Comparison of ENCODE assay signal across 11 cellular contexts in the genomic region with DNA sequence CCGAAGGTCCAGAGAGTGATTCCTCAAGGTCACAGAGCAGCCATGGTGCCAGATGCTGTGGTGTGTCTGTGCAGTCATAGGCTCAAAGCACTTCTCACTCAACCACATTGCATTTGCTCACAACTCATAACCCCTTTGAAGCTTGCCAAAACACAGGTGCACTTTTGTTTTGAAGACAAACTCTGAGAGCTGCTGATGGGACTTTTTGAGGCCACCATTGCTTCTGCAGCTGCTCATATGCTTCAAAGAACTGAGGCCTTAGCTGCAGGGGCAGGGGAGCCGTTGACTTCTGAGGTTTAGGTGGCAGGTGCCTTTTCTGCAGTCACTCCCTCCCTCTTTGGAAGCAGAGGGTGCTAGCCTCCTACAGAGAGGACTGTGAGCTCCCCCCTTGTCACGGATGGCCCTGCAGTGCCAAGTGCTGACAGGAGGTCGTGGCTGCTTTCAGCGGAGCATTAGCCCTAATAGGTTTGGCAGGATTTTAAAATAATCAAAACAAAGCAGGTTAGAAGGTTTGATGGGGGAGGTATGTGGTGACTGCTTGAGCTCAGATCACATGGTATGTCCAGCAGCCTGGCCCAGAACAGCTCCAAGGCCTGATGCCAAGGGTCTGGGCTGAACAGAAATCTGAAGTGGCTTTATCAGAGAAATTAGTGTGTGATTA.
DNase-seq lines count a peak whose midpoint lies in the region; ATAC-seq and TF ChIP-seq lines count a peak whose summit lies in the region.
"Had no signal": no experiment of that assay in that cellular context is flagged by ENCODE, and none has a peak within 500 bp of the region (broad histone marks: within the 10 kb centered on the region; RNA-seq: fewer than 3 reads in every experiment).

No MANE protein-coding gene starts in this region.

- H3K36me3 ChIP-seq in spleen = no peaks in the 10 kb centered on the region

- DNase-seq in NCI-H82 (lab: John Stamatoyannopoulos, UW) (peak; percentile 95), spleen (peak; percentile 71), GDM1 (lab: John Stamatoyannopoulos, UW) (no peak), mesenteric fat pad (ENCODE audit: low spot score) (no peak), NCI-H2227 treated with DMSO at 0.1 percent for 48 hours (lab: John Stamatoyannopoulos, UW) (no peak)
- peak; percentile 73 for DNase-seq in activated effector memory CD4-positive, alpha-beta T cell treated with anti-CD3 and anti-CD28 coated beads, Interleukin-2, amount 50 U/mL, for 16 hours
- DNase-seq: dermis blood vessel endothelial cell, naive B cell, NCI-H187 treated with DMSO at 0.1 percent for 48 hours had no signal

- 46 to 63% (median 60%) methylated on average over 5 of the region's 5 CpGs for WGBS in spleen, 5 donors

- peaks cover 0 to 4% (median 0%) of the 10 kb centered on the region in 8 donors for H3K9me3 ChIP-seq in spleen

- H3K4me1 ChIP-seq in spleen = no peaks in the 10 kb centered on the region

- intact Hi-C loops in spleen (cut with DNase I; ENCODE audit: low total_unique reads) = no loop called here

- no peak overlapping the region for H3K4me3 ChIP-seq in spleen

- no peak for TF ChIP-seq CTCF in spleen (IDR thresholded peaks at IDR 0.05 in 8 of 11, conservative IDR thresholded peaks at IDR 0.05 in 3 of 11)

- H3K27ac ChIP-seq in spleen = peak overlapping the region in 4 of 8 donors; percentile 43 to 71 (median 51)

- no peaks in the 10 kb centered on the region for H3K27me3 ChIP-seq in spleen (replicated peaks in 1 of 7)

- ATAC-seq in GM19452 (IDR thresholded peaks at IDR 0.05; ENCODE audit: unreplicated experiment) = peak; percentile 59
- no peak for ATAC-seq in esophagus mucosa

- no peak for TF ChIP-seq POLR2A in spleen (IDR thresholded peaks at IDR 0.05)

Comparison
In these comparisons a context has a peak if more than half of its experiments do, and no peak if none do; other contexts are left out.
1. DNase-seq: peak in NCI-H82 (single experiment), activated effector memory CD4-positive, alpha-beta T cell treated with anti-CD3 and anti-CD28 coated beads, Interleukin-2, amount 50 U/mL, for 16 hours (single experiment) and spleen (single experiment); none in GDM1 (single experiment), mesenteric fat pad (single experiment) and NCI-H2227 treated with DMSO at 0.1 percent for 48 hours (single experiment).